Comparison of ENCODE assay signal across 12 cellular contexts in genomic region chr7:47458057-47458456, GRCh38.
DNase-seq lines count a peak whose midpoint lies in the region; ATAC-seq and TF ChIP-seq lines count a peak whose summit lies in the region.
"Had no signal": no experiment of that assay in that cellular context is flagged by ENCODE, and none has a peak within 500 bp of the region (broad histone marks: within the 10 kb centered on the region; RNA-seq: fewer than 3 reads in every experiment).

No MANE protein-coding gene starts in this region.

- no peaks in the 10 kb centered on the region for H3K36me3 ChIP-seq in mucosa of descending colon (ENCODE audit: low read depth)
- no peaks in the 10 kb centered on the region for H3K36me3 ChIP-seq in WERI-Rb-1

- peak; percentile 30 for ATAC-seq in mucosa of descending colon

- H3K4me3 ChIP-seq in mucosa of descending colon: no peak overlapping the region
- H3K4me3 ChIP-seq in WERI-Rb-1 (ENCODE audit: low read depth, low read length): no peak overlapping the region

- TF ChIP-seq CTCF in mucosa of descending colon (IDR thresholded peaks at IDR 0.05) (no peak), WERI-Rb-1 (IDR thresholded peaks at IDR 0.05; ENCODE audit: low read depth, low read length) (no peak)

- DNase-seq in AG08395 (ENCODE audit: low spot score) (peak; percentile 95), M059J (ENCODE audit: low read depth) (peak; percentile 88), epidermal melanocyte (ENCODE audit: insufficient read length, low spot score) (peak; percentile 64), mucosa of descending colon (no peak), DMS79 (lab: John Stamatoyannopoulos, UW) (no peak), DMS79 treated with DMSO at 0.1 percent for 48 hours (lab: John Stamatoyannopoulos, UW) (no peak), SIG-M5 treated with dmso at 0.1 percent for 504 hours (lab: John Stamatoyannopoulos, UW; ENCODE audit: unreplicated experiment) (no peak), WERI-Rb-1 (no peak)
- DNase-seq: activated CD4-positive, CD25-positive, alpha-beta regulatory T cell; anterior cingulate cortex; NCI-H2107; stimulated activated CD4-positive, alpha-beta T cell treated with anti-CD3 and anti-CD28 coated beads, Interleukin-2, amount 100 ng/mL, for 24 hours had no signal

- H3K4me1 ChIP-seq in mucosa of descending colon (ENCODE audit: low read depth): peaks cover 51% of the 10 kb centered on the region

- H3K27me3 ChIP-seq in WERI-Rb-1 (ENCODE audit: insufficient read depth, low read depth, severe bottlenecking): no peaks in the 10 kb centered on the region

- intact Hi-C loops in mucosa of descending colon (cut with DNase I, micrococcal nuclease): no loop called here

- no peaks in the 10 kb centered on the region for H3K9me3 ChIP-seq in mucosa of descending colon
- H3K9me3 ChIP-seq in WERI-Rb-1 (ENCODE audit: severe bottlenecking): no peaks in the 10 kb centered on the region

- H3K27ac ChIP-seq in WERI-Rb-1: no peak overlapping the region

Comparison
In these comparisons a context has a peak if more than half of its experiments do, and no peak if none do; other contexts are left out.
1. DNase-seq: peak in AG08395 (single experiment), M059J (single experiment) and epidermal melanocyte (single experiment); none in mucosa of descending colon (0 of 3), DMS79 (single experiment), DMS79 treated with DMSO at 0.1 percent for 48 hours (single experiment), SIG-M5 treated with dmso at 0.1 percent for 504 hours (single experiment) and WERI-Rb-1 (single experiment).